In the genomic region with DNA sequence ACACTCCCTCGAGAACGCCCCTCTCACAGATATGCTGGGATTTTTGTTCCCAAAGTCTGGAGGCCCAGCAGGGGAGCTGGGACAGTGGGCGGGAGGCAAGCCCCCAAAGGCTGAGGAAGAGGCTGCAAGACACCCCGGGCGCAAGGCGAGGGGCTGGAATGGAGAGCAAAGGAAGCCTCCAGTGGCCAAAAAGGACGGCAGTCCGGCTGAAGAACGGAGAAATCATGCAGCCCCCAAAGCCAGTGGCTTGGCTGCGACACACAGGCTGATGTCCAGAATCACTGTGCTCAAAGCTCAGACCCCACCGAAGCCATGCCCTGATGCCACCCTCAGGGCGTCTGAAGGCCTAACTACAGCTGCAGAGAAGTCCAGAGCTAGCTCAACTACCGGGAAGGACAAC, we compare ENCODE assay signal across 31 cellular contexts. TPM values are rescaled to one million over a fixed set of nuclear protein-coding genes. Genes with fewer than 3 reads are reported as not detected.
"Had no signal": no experiment of that assay in that cellular context is flagged by ENCODE, and none has a peak within 500 bp of the region (broad histone marks: within the 10 kb centered on the region; RNA-seq: fewer than 3 reads in every experiment).

No MANE protein-coding gene starts in this region.

- H3K27ac ChIP-seq: ascending aorta, breast epithelium, cardiac muscle cell, coronary artery, dorsolateral prefrontal cortex, heart left ventricle, VCaP had no signal

- H3K27ac Mint-ChIP-seq: activated CD4-positive, alpha-beta memory T cell treated with anti-CD3 and anti-CD28 coated beads, Interleukin-2, amount 10 ng/mL, durations not matched to agents 7 days and 5 days; activated CD4-positive, alpha-beta T cell treated with anti-CD3 and anti-CD28 coated beads, Interleukin-2, amount 10 ng/mL, durations not matched to agents 7 days and 5 days; activated naive CD4-positive, alpha-beta T cell treated with anti-CD3 and anti-CD28 coated beads, Interleukin-2, amount 10 ng/mL, durations not matched to agents 7 days and 5 days; activated naive CD4-positive, alpha-beta T cell treated with anti-CD3 and anti-CD28 coated beads, Interleukin-2, amount 50 U/mL, for 72 hours; activated naive CD8-positive, alpha-beta T cell treated with anti-CD3 and anti-CD28 coated beads, Interleukin-2, amount 10 ng/mL, durations not matched to agents 7 days and 5 days; activated T-cell treated with anti-CD3 and anti-CD28 coated beads, Interleukin-2, amount 50 U/mL, for 72 hours; brain; dendritic cell treated with granulocyte-macrophage colony-stimulating factor and Interleukin-4, amounts not matched to agents 40 ng/mL and 50 ng/mL, for 4 days; endodermal cell had no signal

- H3K4me3 Mint-ChIP-seq: activated CD4-positive, alpha-beta memory T cell treated with anti-CD3 and anti-CD28 coated beads, Interleukin-2, amount 10 ng/mL, durations not matched to agents 7 days and 5 days; activated CD4-positive, alpha-beta T cell treated with anti-CD3 and anti-CD28 coated beads, Interleukin-2, amount 10 ng/mL, durations not matched to agents 7 days and 5 days; activated naive CD4-positive, alpha-beta T cell treated with anti-CD3 and anti-CD28 coated beads, Interleukin-2, amount 10 ng/mL, durations not matched to agents 7 days and 5 days; activated naive CD8-positive, alpha-beta T cell treated with anti-CD3 and anti-CD28 coated beads, Interleukin-2, amount 10 ng/mL, durations not matched to agents 7 days and 5 days; activated T-cell treated with anti-CD3 and anti-CD28 coated beads, Interleukin-2, amount 50 U/mL, for 24 hours; activated T-cell treated with anti-CD3 and anti-CD28 coated beads, Interleukin-2, amount 50 U/mL, for 72 hours; brain; dendritic cell treated with granulocyte-macrophage colony-stimulating factor and Interleukin-4, amounts not matched to agents 40 ng/mL and 50 ng/mL, for 4 days; endodermal cell; WTC11 had no signal

- H3K36me3 Mint-ChIP-seq: activated naive CD4-positive, alpha-beta T cell treated with anti-CD3 and anti-CD28 coated beads, Interleukin-2, amount 50 U/mL, for 72 hours; WTC11 had no signal

- DNase-seq: activated CD4-positive, alpha-beta memory T cell treated with anti-CD3 and anti-CD28 coated beads, Interleukin-2, amount 10 ng/mL, durations not matched to agents 7 days and 5 days; activated CD4-positive, alpha-beta T cell treated with anti-CD3 and anti-CD28 coated beads for 1 hour; activated CD4-positive, alpha-beta T cell treated with anti-CD3 and anti-CD28 coated beads for 4 hours; activated CD4-positive, alpha-beta T cell treated with anti-CD3 and anti-CD28 coated beads, Interleukin-2, amount 10 ng/mL, durations not matched to agents 7 days and 5 days; activated CD4-positive, alpha-beta T cell treated with anti-CD3 and anti-CD28 coated beads, Interleukin-2, amount 50 U/mL, for 4 hours; activated CD8-positive, alpha-beta memory T cell treated with anti-CD3 and anti-CD28 coated beads, Interleukin-2, amount 50 U/mL, for 48 hours; activated gamma-delta T cell; activated naive CD4-positive, alpha-beta T cell; activated naive CD4-positive, alpha-beta T cell treated with anti-CD3 and anti-CD28 coated beads, Interleukin-2, amount 10 ng/mL, durations not matched to agents 7 days and 5 days; activated naive CD8-positive, alpha-beta T cell treated with anti-CD3 and anti-CD28 coated beads, Interleukin-2, amount 10 ng/mL, durations not matched to agents 7 days and 5 days; activated T-cell treated with anti-CD3 and anti-CD28 coated beads for 4 hours; activated T-cell treated with anti-CD3 and anti-CD28 coated beads, Interleukin-2, amount 50 U/mL, for 24 hours; activated T-cell treated with anti-CD3 and anti-CD28 coated beads, Interleukin-2, amount 50 U/mL, for 72 hours; central memory CD4-positive, alpha-beta T cell; dorsolateral prefrontal cortex; effector memory CD4-positive, alpha-beta T cell; foreskin fibroblast; heart left ventricle; T-helper 2 cell had no signal

- H3K4me1 Mint-ChIP-seq: activated CD4-positive, alpha-beta memory T cell treated with anti-CD3 and anti-CD28 coated beads, Interleukin-2, amount 10 ng/mL, durations not matched to agents 7 days and 5 days; activated CD4-positive, alpha-beta T cell treated with anti-CD3 and anti-CD28 coated beads, Interleukin-2, amount 10 ng/mL, durations not matched to agents 7 days and 5 days; activated naive CD4-positive, alpha-beta T cell treated with anti-CD3 and anti-CD28 coated beads, Interleukin-2, amount 10 ng/mL, durations not matched to agents 7 days and 5 days; activated naive CD8-positive, alpha-beta T cell treated with anti-CD3 and anti-CD28 coated beads, Interleukin-2, amount 10 ng/mL, durations not matched to agents 7 days and 5 days; endodermal cell; WTC11 had no signal

- H3K4me1 ChIP-seq: ascending aorta, breast epithelium, heart left ventricle had no signal

- H3K27me3 Mint-ChIP-seq: activated CD4-positive, alpha-beta memory T cell treated with anti-CD3 and anti-CD28 coated beads, Interleukin-2, amount 10 ng/mL, durations not matched to agents 7 days and 5 days; activated CD4-positive, alpha-beta T cell treated with anti-CD3 and anti-CD28 coated beads, Interleukin-2, amount 10 ng/mL, durations not matched to agents 7 days and 5 days; activated naive CD8-positive, alpha-beta T cell treated with anti-CD3 and anti-CD28 coated beads, Interleukin-2, amount 10 ng/mL, durations not matched to agents 7 days and 5 days; activated T-cell treated with anti-CD3 and anti-CD28 coated beads, Interleukin-2, amount 50 U/mL, for 24 hours; brain; dendritic cell treated with granulocyte-macrophage colony-stimulating factor and Interleukin-4, amounts not matched to agents 40 ng/mL and 50 ng/mL, for 4 days had no signal

- H3K9me3 Mint-ChIP-seq: activated T-cell treated with anti-CD3 and anti-CD28 coated beads, Interleukin-2, amount 50 U/mL, for 24 hours; activated T-cell treated with anti-CD3 and anti-CD28 coated beads, Interleukin-2, amount 50 U/mL, for 72 hours; brain; dendritic cell treated with granulocyte-macrophage colony-stimulating factor and Interleukin-4, amounts not matched to agents 40 ng/mL and 50 ng/mL, for 4 days; endodermal cell had no signal

- FAIRE-seq: frontal cortex, TTC549 had no signal

- H3K27me3 ChIP-seq: ascending aorta, breast epithelium, cardiac muscle cell, dorsolateral prefrontal cortex, heart left ventricle had no signal

- H3K9me3 ChIP-seq: ascending aorta, breast epithelium had no signal

- H3K4me3 ChIP-seq: ascending aorta, breast epithelium, cardiac muscle cell, coronary artery, dorsolateral prefrontal cortex, heart left ventricle had no signal

RNA-seq across cellular contexts. Expression of gene AHNAK2, which starts 18.3 kb away (rescaled TPM):
- total RNA-seq: activated CD4-positive, alpha-beta memory T cell treated with anti-CD3 and anti-CD28 coated beads, Interleukin-2, amount 10 ng/mL, durations not matched to agents 7 days and 5 days; activated CD4-positive, alpha-beta T cell treated with anti-CD3 and anti-CD28 coated beads, Interleukin-2, amount 10 ng/mL, durations not matched to agents 7 days and 5 days had no signal
